ENCODE assay signal across 3 cellular contexts in genomic region chr12:72178244-72178643, GRCh38.
TF ChIP-seq lines count a peak whose summit lies in the region.

No MANE protein-coding gene starts in this region.

TF ChIP-seq in HepG2, 621 proteins besides CTCF, POLR2A, EP300 and RAD21:
- TF ChIP-seq CEBPB (IDR thresholded peaks at IDR 0.05; ENCODE audit: borderline replicate concordance, low read depth, low read length) (peak; percentile 69; the same call in 1 of the 2 replicates), MXD3 (CRISPR knock-in tag; IDR thresholded peaks at IDR 0.05) (no peak)

TF ChIP-seq in K562, 482 proteins besides CTCF, POLR2A, EP300 and RAD21:
- TF ChIP-seq ATF7 (IDR thresholded peaks at IDR 0.05) (no peak), HNRNPUL1 (IDR thresholded peaks at IDR 0.05; ENCODE audit: low read length) (no peak), SRSF9 (IDR thresholded peaks at IDR 0.05; ENCODE audit: borderline replicate concordance, low read depth, low read length) (no peak), ZKSCAN8 (CRISPR knock-in tag; IDR thresholded peaks at IDR 0.05) (no peak), RBFOX2 (IDR thresholded peaks at IDR 0.05; ENCODE audit: low read depth, low read length) (no peak), MGA (IDR thresholded peaks at IDR 0.05) (no peak), ZKSCAN1 (IDR thresholded peaks at IDR 0.05; ENCODE audit: low read depth, low read length) (no peak), NR1H2 (CRISPR knock-in tag; IDR thresholded peaks at IDR 0.05) (no peak), FOXK2 (conservative IDR thresholded peaks at IDR 0.05 in 1 of 2, IDR thresholded peaks at IDR 0.05 in 1 of 2; ENCODE audit: low read depth in 2 of 2) (no peak), SP2 (IDR thresholded peaks at IDR 0.05; ENCODE audit: extremely low read depth, low read depth, low read length, poor library complexity, severe bottlenecking) (no peak), CEBPB (tag; IDR thresholded peaks at IDR 0.05) (peak; percentile 80), CEBPG (CRISPR knock-in tag; IDR thresholded peaks at IDR 0.05) (no peak), CEBPG (tag; conservative IDR thresholded peaks at IDR 0.05 in 1 of 2, IDR thresholded peaks at IDR 0.05 in 1 of 2) (peak in 1 of 2 experiments; percentile 90; a peak in 3 of 4 replicates), MCM3 (IDR thresholded peaks at IDR 0.05) (no peak)

TF ChIP-seq in H1, 55 proteins besides CTCF, POLR2A, EP300 and RAD21:
- TF ChIP-seq CEBPB (IDR thresholded peaks at IDR 0.05; ENCODE audit: low read depth, low read length), result peak; percentile 95
- TF ChIP-seq TBP (IDR thresholded peaks at IDR 0.05; ENCODE audit: low read depth, low read length), result no peak
